Comparison of ENCODE assay signal across 8 cellular contexts in genomic region chr12:2057041-2057792, GRCh38. TPM values are rescaled to one million over a fixed set of nuclear protein-coding genes. Genes with fewer than 3 reads are reported as not detected.
DNase-seq lines count a peak whose midpoint lies in the region; ATAC-seq, FAIRE-seq and TF ChIP-seq lines count a peak whose summit lies in the region.

No MANE protein-coding gene starts in this region.

- H3K4me1 ChIP-seq in A549 (no peaks in the 10 kb centered on the region; the same call in 2 of the 3 replicates), heart right ventricle (peaks cover 5 to 85% (median 43%) of the 10 kb centered on the region in 9 donors)

- H3K36me3 ChIP-seq in heart right ventricle = peaks cover 0 to 10% (median 0%) of the 10 kb centered on the region in 9 donors

- no peak for TF ChIP-seq POLR2A in A549 (IDR thresholded peaks at IDR 0.05; ENCODE audit: low read length)

- DNase-seq in A549 (ENCODE audit: low read depth in 1 of 2, low spot score in 1 of 2) (peak in 1 of 2 experiments; percentile 49), GM12864 (ENCODE audit: low read depth) (peak; percentile 8), NCI-H345 (lab: John Stamatoyannopoulos, UW) (peak; percentile 48), heart right ventricle (peak; percentile 66 to 69), sciatic nerve (ENCODE audit: low spot score) (peak; percentile 74)
- peak; percentile 70 to 71 for DNase-seq in activated T-cell treated with anti-CD3 and anti-CD28 coated beads, Interleukin-2, amount 50 U/mL, for 72 hours

- no peak overlapping the region for H3K4me3 ChIP-seq in A549
- H3K4me3 ChIP-seq in GM12864 (ENCODE audit: low read depth, low read length) = no peak overlapping the region
- H3K4me3 ChIP-seq in heart right ventricle = peak overlapping the region in 3 of 10 donors; percentile 5 to 9 (median 8)

- no peak overlapping the region for H3K27ac Mint-ChIP-seq in activated T-cell treated with anti-CD3 and anti-CD28 coated beads, Interleukin-2, amount 50 U/mL, for 72 hours

- H3K36me3 Mint-ChIP-seq in activated T-cell treated with anti-CD3 and anti-CD28 coated beads, Interleukin-2, amount 50 U/mL, for 72 hours (ENCODE audit: insufficient read depth in 2 of 2) = peaks cover 0 to 4% of the 10 kb centered on the region in 2 donors

- no peak overlapping the region for H3K4me2 ChIP-seq in A549

- intact Hi-C loops in heart right ventricle (cut with DNase I) (loop anchor here (5.0 to 10.0 kb wide), 9 partner anchors 108 to 528 kb away; no protein-coding TSS in a partner anchor), sciatic nerve (cut with DNase I) (loop anchor here (10.0 kb wide), 1 partner anchor 528 kb away; no protein-coding TSS in a partner anchor)

- peaks cover 46% of the 10 kb centered on the region for H3K27me3 Mint-ChIP-seq in activated T-cell treated with anti-CD3 and anti-CD28 coated beads, Interleukin-2, amount 50 U/mL, for 72 hours (ENCODE audit: low read depth)

- WGBS in A549 (ENCODE audit: missing lambda C conversion rate) = 38% methylated on average over 21 of the region's 21 CpGs
- WGBS in heart right ventricle, 2 donors = 64 to 66% methylated on average over 21 of the region's 21 CpGs

- FAIRE-seq in A549 (lab: Jason Lieb, UNC) = no peak

- no peaks in the 10 kb centered on the region for H3K9me3 Mint-ChIP-seq in activated T-cell treated with anti-CD3 and anti-CD28 coated beads, Interleukin-2, amount 50 U/mL, for 72 hours

- TF ChIP-seq EP300 in A549 (IDR thresholded peaks at IDR 0.05) = no peak

- H3K27me3 ChIP-seq in heart right ventricle = peaks cover 0 to 37% (median 0%) of the 10 kb centered on the region in 7 donors

- H3K9me3 ChIP-seq in A549 = no peaks in the 10 kb centered on the region
- no peaks in the 10 kb centered on the region for H3K9me3 ChIP-seq in heart right ventricle

- TF ChIP-seq RAD21 in A549 (conservative IDR thresholded peaks at IDR 0.05 in 1 of 2, IDR thresholded peaks at IDR 0.05 in 1 of 2) = peak; percentile 49 to 66; a peak in 3 of 5 replicates

- TF ChIP-seq CTCF in A549 (IDR thresholded peaks at IDR 0.05) = peak; percentile 45
- TF ChIP-seq CTCF in GM12864 (IDR thresholded peaks at IDR 0.05; ENCODE audit: low read depth, low read length, missing control alignments) = peak; percentile 77
- TF ChIP-seq CTCF in heart right ventricle (IDR thresholded peaks at IDR 0.05) = peak; percentile 55 to 80 (median 73)

- POLR2A ChIA-PET in A549 (lab: Yijun Ruan, JAX) = no interaction called here

- CTCF ChIA-PET in A549 (lab: Yijun Ruan, JAX) = interaction anchor here (0.7 to 5.0 kb wide), 8 partner anchors 12 to 525 kb away, joined by 3 to 32 read pairs (median 4); no protein-coding TSS in a partner anchor

- H3K4me3 Mint-ChIP-seq in activated T-cell treated with anti-CD3 and anti-CD28 coated beads, Interleukin-2, amount 50 U/mL, for 72 hours = no peak overlapping the region

- no peak overlapping the region for H3K27ac ChIP-seq in A549
- H3K27ac ChIP-seq in heart right ventricle = peak overlapping the region in 8 of 10 donors; percentile 17 to 68 (median 46)

- H3K4me1 Mint-ChIP-seq in activated T-cell treated with anti-CD3 and anti-CD28 coated beads, Interleukin-2, amount 50 U/mL, for 72 hours (ENCODE audit: low read depth) = peaks cover 9% of the 10 kb centered on the region

- ATAC-seq in A549 (peak in 1 of 2 experiments; percentile 70; a peak in 3 of 6 replicates), heart right ventricle (peak in 6 of 8 donors; percentile 9 to 37 (median 23)), sciatic nerve (no peak), HG02884 (IDR thresholded peaks at IDR 0.05; ENCODE audit: unreplicated experiment) (no peak), GM21825 (IDR thresholded peaks at IDR 0.05; ENCODE audit: unreplicated experiment) (no peak)
- ATAC-seq in activated T-cell treated with anti-CD3 and anti-CD28 coated beads, Interleukin-2, amount 50 U/mL, for 72 hours (replicated peaks in 1 of 2) = peak in 1 of 2 donors; percentile 47

TF ChIP-seq in A549, 52 proteins besides CTCF, POLR2A, EP300 and RAD21:
- peak; percentile 28; the same call in 2 of the 3 replicates for TF ChIP-seq SMC3 (IDR thresholded peaks at IDR 0.05)
- no peak for TF ChIP-seq ESRRA (IDR thresholded peaks at IDR 0.05; ENCODE audit: borderline replicate concordance, low read length)

RNA-seq across cellular contexts. Expression of gene CACNA1C, which starts 4.4 kb away (rescaled TPM):
- polyA plus RNA-seq in A549 (2011; rRNA removed) (0.03 TPM in 1 of 2 replicates, not detected in the other), A549 (2017; fragmentation: RNase III; extraction: RNeasy Plus Mini Kit Qiagen cat#74134 plus additional on column Dnase treatment) (not detected in 3 replicates), heart right ventricle (10 to 100 TPM; 19.1 to 68.9 TPM)
- polyA plus RNA-seq in A549 (2012; cell fraction: cytosol; rRNA removed) = 0.01 TPM in 1 of 2 replicates, not detected in the other
- not detected in 2 replicates for polyA plus RNA-seq in A549 (2012; cell fraction: nucleus; rRNA removed)
- polyA minus RNA-seq in A549 (2011; rRNA and poly(A)+ RNA removed) = 0.39 TPM in 1 of 2 replicates, not detected in the other
- under 1 TPM; 0.14 to 0.21 TPM for total RNA-seq in activated T-cell treated with anti-CD3 and anti-CD28 coated beads, Interleukin-2, amount 50 U/mL, for 72 hours
- total RNA-seq in heart right ventricle (100 to 1,000 TPM; 146 to 222 (median 187) TPM), sciatic nerve (9.0 TPM)

RNA-seq across cellular contexts. Expression of gene DCP1B, which starts 53.0 kb away (rescaled TPM):
- polyA plus RNA-seq in A549 (2011; rRNA removed) (19.1 and 19.2 TPM in 2 replicates), A549 (2017; fragmentation: RNase III; extraction: RNeasy Plus Mini Kit Qiagen cat#74134 plus additional on column Dnase treatment) (7.5 to 7.9 TPM (median 7.7 TPM) in 3 replicates), heart right ventricle (1 to 10 TPM; 1.4 to 4.9 TPM)
- polyA plus RNA-seq in A549 (2012; cell fraction: cytosol; rRNA removed) = 7.8 and 8.9 TPM in 2 replicates
- polyA plus RNA-seq in A549 (2012; cell fraction: nucleus; rRNA removed) = 5.7 and 6.3 TPM in 2 replicates
- polyA minus RNA-seq in A549 (2011; rRNA and poly(A)+ RNA removed) = 13.7 and 21.2 TPM in 2 replicates
- total RNA-seq in activated T-cell treated with anti-CD3 and anti-CD28 coated beads, Interleukin-2, amount 50 U/mL, for 72 hours = 10 to 100 TPM; 17.6 to 19.9 TPM
- total RNA-seq in heart right ventricle (1 to 10 TPM; 1.1 to 4.1 (median 2.0) TPM), sciatic nerve (17.7 TPM)

Comparison
In these comparisons a context has a peak if more than half of its experiments do, and no peak if none do; other contexts are left out.
1. ATAC-seq: peak in heart right ventricle (6 of 8); none in sciatic nerve (single experiment), HG02884 (single experiment) and GM21825 (single experiment).
2. H3K27ac ChIP-seq: peak in heart right ventricle (8 of 10); none in A549 (0 of 2).
3. RNA of gene CACNA1C, which starts 4.4 kb away (total RNA-seq): 146 to 222 TPM in heart right ventricle; 9.0 TPM in sciatic nerve (single experiment) and 0.14 to 0.21 TPM in activated T-cell treated with anti-CD3 and anti-CD28 coated beads, Interleukin-2, amount 50 U/mL, for 72 hours; every median in the first group is over 10 times any median in the second.
4. Peak in every context shown above with its lines, with median percentiles within 50 percentile points of each other: CTCF ChIP-seq.